1 cellular context compared by ENCODE assay signal in the genomic region with DNA sequence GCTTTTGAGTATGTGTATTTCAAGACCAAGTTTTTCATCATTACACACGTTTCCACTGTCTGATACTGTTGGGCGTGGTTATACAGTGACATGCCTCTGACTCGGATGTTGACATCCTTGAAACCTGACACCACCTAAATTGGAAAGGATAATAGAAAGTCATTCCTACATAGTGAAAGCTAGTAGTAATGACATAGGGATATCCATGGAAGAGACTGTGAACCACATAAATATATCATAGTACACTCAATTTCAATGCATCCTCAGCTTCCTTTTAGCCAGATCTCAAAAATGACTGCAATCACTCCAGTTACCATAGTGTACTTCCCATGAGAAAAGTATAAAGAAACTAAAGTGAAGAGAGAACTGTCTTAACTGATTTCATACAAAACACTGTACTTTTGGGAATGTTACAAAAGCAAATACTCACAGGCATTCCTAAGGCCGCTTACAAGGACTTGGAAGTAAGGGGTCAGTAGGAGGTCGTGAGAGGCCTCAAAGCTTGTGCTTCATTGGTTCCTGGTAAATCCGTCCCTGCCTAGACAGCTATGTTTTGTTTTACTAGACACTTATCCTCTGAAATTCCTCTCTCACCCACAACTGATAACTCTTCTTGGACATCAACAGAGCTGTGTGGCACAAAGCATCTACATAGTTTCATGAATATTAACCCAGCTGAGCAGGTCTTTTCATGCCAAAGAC.
TF ChIP-seq lines count a peak whose summit lies in the region.

No MANE protein-coding gene starts in this region.

TF ChIP-seq in GM23338, 12 proteins besides CTCF, POLR2A, EP300 and RAD21 (continued from another document):
- TF ChIP-seq REST (IDR thresholded peaks at IDR 0.05; ENCODE audit: unreplicated experiment) (no peak), STAT1 (IDR thresholded peaks at IDR 0.05; ENCODE audit: unreplicated experiment) (no peak), ZNF114 (CRISPR knock-in tag; IDR thresholded peaks at IDR 0.05) (no peak), ZNF462 (CRISPR knock-in tag; IDR thresholded peaks at IDR 0.05) (no peak), NANOG (IDR thresholded peaks at IDR 0.05; ENCODE audit: borderline replicate concordance) (no peak), EZH2phosphoT487 (IDR thresholded peaks at IDR 0.05; ENCODE audit: unreplicated experiment) (no peak)
